In genomic region chr2:99403084-99403483, GRCh38 we compare ENCODE assay signal across 17 cellular contexts.
DNase-seq lines count a peak whose midpoint lies in the region; ATAC-seq, FAIRE-seq and TF ChIP-seq lines count a peak whose summit lies in the region.
"Had no signal": no experiment of that assay in that cellular context is flagged by ENCODE, and none has a peak within 500 bp of the region (broad histone marks: within the 10 kb centered on the region; RNA-seq: fewer than 3 reads in every experiment).

No MANE protein-coding gene starts in this region.

- no peak overlapping the region for H2BK120ac ChIP-seq in mesenchymal stem cell (ENCODE audit: low read depth, low read length)

- H2AFZ ChIP-seq in mesenchymal stem cell (ENCODE audit: low read depth, low read length) = no peak overlapping the region

- H2BK12ac ChIP-seq in mesenchymal stem cell (ENCODE audit: low read length in 2 of 2) = no peak overlapping the region

- H3K36me3 Mint-ChIP-seq in stimulated activated naive B cell treated with anti-CD40 and anti-IgM and Interleukin-4, amounts not matched to agents 10 μg/mL and 1 μg/mL and 100 μg/mL, for 72 hours = peaks cover 17 to 39% of the 10 kb centered on the region in 2 donors

- H3K18ac ChIP-seq in mesenchymal stem cell (ENCODE audit: low read depth in 1 of 2, low read length in 2 of 2) = no peak overlapping the region

- H3K4me1 ChIP-seq in left ventricle myocardium inferior (peaks cover 50% of the 10 kb centered on the region), mesenchymal stem cell (ENCODE audit: control insufficient read depth, insufficient read depth, low read depth, low read length) (peaks cover 4% of the 10 kb centered on the region), gastrocnemius medialis (peaks cover 23 to 24% of the 10 kb centered on the region in 2 donors)

- no peaks in the 10 kb centered on the region for H3K9me3 Mint-ChIP-seq in stimulated activated naive B cell treated with anti-CD40 and anti-IgM and Interleukin-4, amounts not matched to agents 10 μg/mL and 1 μg/mL and 100 μg/mL, for 72 hours

- no peak overlapping the region for H3K9ac ChIP-seq in mesenchymal stem cell (ENCODE audit: low read length)
- H3K9ac ChIP-seq: KMS-11 had no signal

- H3K4me3 ChIP-seq in left ventricle myocardium inferior (peak overlapping the region; percentile 58), mesenchymal stem cell (ENCODE audit: insufficient read depth in 1 of 2, low read depth in 1 of 2, low read length in 2 of 2) (no peak overlapping the region), gastrocnemius medialis (no peak overlapping the region)
- H3K4me3 ChIP-seq: GM12878 had no signal

- no peak for FAIRE-seq in RCC 7860 (lab: Jason Lieb, UNC)
- FAIRE-seq: frontal cortex, GM12878 had no signal

- H3K4me3 Mint-ChIP-seq in stimulated activated naive B cell treated with anti-CD40 and anti-IgM and Interleukin-4, amounts not matched to agents 10 μg/mL and 1 μg/mL and 100 μg/mL, for 72 hours = no peak overlapping the region

- peaks cover 16% of the 10 kb centered on the region for H3K79me1 ChIP-seq in mesenchymal stem cell (replicated peaks; ENCODE audit: low read length, poor library complexity, severe bottlenecking)

- TF ChIP-seq CTCF in left ventricle myocardium inferior (IDR thresholded peaks at IDR 0.05; ENCODE audit: borderline replicate concordance) (no peak), VCaP (conservative IDR thresholded peaks at IDR 0.05) (no peak), gastrocnemius medialis (IDR thresholded peaks at IDR 0.05 in 4 of 5, conservative IDR thresholded peaks at IDR 0.05 in 1 of 5) (no peak)

- H3K9me3 ChIP-seq in left ventricle myocardium inferior (replicated peaks) = no peaks in the 10 kb centered on the region
- H3K9me3 ChIP-seq in mesenchymal stem cell (ENCODE audit: control insufficient read depth, low read length) = no peaks in the 10 kb centered on the region
- H3K9me3 ChIP-seq in gastrocnemius medialis = no peaks in the 10 kb centered on the region

- H4K8ac ChIP-seq in mesenchymal stem cell (ENCODE audit: low read length) = no peak overlapping the region

- no peaks in the 10 kb centered on the region for H3K27me3 ChIP-seq in left ventricle myocardium inferior (ENCODE audit: low read depth)
- H3K27me3 ChIP-seq in mesenchymal stem cell (ENCODE audit: control insufficient read depth in 1 of 2, insufficient read depth in 1 of 2, low read length in 2 of 2) = no peaks in the 10 kb centered on the region
- H3K27me3 ChIP-seq in gastrocnemius medialis = no peaks in the 10 kb centered on the region

- peaks cover 0 to 2% of the 10 kb centered on the region in 2 donors for H3K4me1 Mint-ChIP-seq in stimulated activated naive B cell treated with anti-CD40 and anti-IgM and Interleukin-4, amounts not matched to agents 10 μg/mL and 1 μg/mL and 100 μg/mL, for 72 hours

- ATAC-seq in stimulated activated naive B cell treated with anti-CD40 and anti-IgM and Interleukin-4, amounts not matched to agents 10 μg/mL and 1 μg/mL and 100 μg/mL, for 72 hours (replicated peaks) = no peak
- no peak for ATAC-seq in gastrocnemius medialis

- H3K4ac ChIP-seq in mesenchymal stem cell (ENCODE audit: low read depth in 1 of 2, low read length in 2 of 2) = no peak overlapping the region

- no peak overlapping the region for H3K14ac ChIP-seq in mesenchymal stem cell (ENCODE audit: low read length in 2 of 2)

- TF ChIP-seq POLR2A in gastrocnemius medialis (IDR thresholded peaks at IDR 0.05) = no peak

- no peak overlapping the region for H3K4me2 ChIP-seq in mesenchymal stem cell (ENCODE audit: low read length, poor library complexity, severe bottlenecking)
- H3K4me2 ChIP-seq: KMS-11 had no signal

- H2BK15ac ChIP-seq in mesenchymal stem cell (ENCODE audit: low read depth, poor library complexity, severe bottlenecking) = no peak overlapping the region

- H3K27ac Mint-ChIP-seq in stimulated activated naive B cell treated with anti-CD40 and anti-IgM and Interleukin-4, amounts not matched to agents 10 μg/mL and 1 μg/mL and 100 μg/mL, for 72 hours = peak overlapping the region; percentile 42

- DNase-seq in left ventricle myocardium inferior = no peak
- DNase-seq in cardiac septum (ENCODE audit: low spot score) = no peak
- DNase-seq in fibroblast of peridontal ligament (ENCODE audit: extremely low read depth) = peak; percentile 11
- no peak for DNase-seq in stimulated activated naive B cell treated with anti-CD40 and anti-IgM and Interleukin-4, amounts not matched to agents 10 μg/mL and 1 μg/mL and 100 μg/mL, for 72 hours
- DNase-seq in mesenchymal stem cell = no peak
- DNase-seq in RCC 7860 (ENCODE audit: low spot score) = no peak
- DNase-seq in gastrocnemius medialis = no peak
- DNase-seq: aorta; DMS79 treated with DMSO at 0.1 percent for 48 hours; NCI-H187 treated with DMSO at 0.1 percent for 48 hours; NCI-H774; stimulated activated CD4-positive, alpha-beta T cell treated with anti-CD3 and anti-CD28 coated beads, Interleukin-4, amount 100 ng/mL, for 4 hours; stimulated activated naive CD4-positive, alpha-beta T cell had no signal

- no peak overlapping the region for H2AK5ac ChIP-seq in mesenchymal stem cell (ENCODE audit: low read length, severe bottlenecking)

- intact Hi-C loops in left ventricle myocardium inferior (cut with micrococcal nuclease) (no loop called here), cardiac septum (cut with DNase I) (loop anchor here (5.0 kb wide), 1 partner anchor 66 kb away; the partner anchor contains the start of genes EIF5B and TXNDC9), gastrocnemius medialis (cut with DNase I; ENCODE audit: low total_unique reads) (no loop called here)

- no peaks in the 10 kb centered on the region for H3K27me3 Mint-ChIP-seq in stimulated activated naive B cell treated with anti-CD40 and anti-IgM and Interleukin-4, amounts not matched to agents 10 μg/mL and 1 μg/mL and 100 μg/mL, for 72 hours

- in situ Hi-C loops in gastrocnemius medialis (cut with MboI; ENCODE audit: low sequenced_read_pairs in 4 of 4) = no loop called here

- no peak overlapping the region for H2BK5ac ChIP-seq in mesenchymal stem cell (ENCODE audit: low read depth, low read length, poor library complexity, severe bottlenecking)

- H3K27ac ChIP-seq in left ventricle myocardium inferior (replicated peaks) (peak overlapping the region; percentile 76), VCaP (peak overlapping the region; percentile 74), mesenchymal stem cell (ENCODE audit: low read length, poor library complexity, severe bottlenecking) (no peak overlapping the region), gastrocnemius medialis (peak overlapping the region in 2 of 4 donors; percentile 79 to 80)
- H3K27ac ChIP-seq: KMS-11 had no signal

- no peak overlapping the region for H4K91ac ChIP-seq in mesenchymal stem cell (ENCODE audit: low read length)

- H3K36me3 ChIP-seq in left ventricle myocardium inferior = peaks cover 97% of the 10 kb centered on the region
- H3K36me3 ChIP-seq in mesenchymal stem cell (ENCODE audit: control insufficient read depth in 1 of 2, insufficient read depth in 2 of 2, low read depth in 1 of 2, low read length in 2 of 2) = peaks cover 34 to 93% of the 10 kb centered on the region in 2 experiments
- H3K36me3 ChIP-seq in gastrocnemius medialis = peaks cover 0 to 82% of the 10 kb centered on the region in 2 donors

- no peak overlapping the region for H3K23ac ChIP-seq in mesenchymal stem cell (ENCODE audit: low read length in 2 of 2)
